In the genomic region with DNA sequence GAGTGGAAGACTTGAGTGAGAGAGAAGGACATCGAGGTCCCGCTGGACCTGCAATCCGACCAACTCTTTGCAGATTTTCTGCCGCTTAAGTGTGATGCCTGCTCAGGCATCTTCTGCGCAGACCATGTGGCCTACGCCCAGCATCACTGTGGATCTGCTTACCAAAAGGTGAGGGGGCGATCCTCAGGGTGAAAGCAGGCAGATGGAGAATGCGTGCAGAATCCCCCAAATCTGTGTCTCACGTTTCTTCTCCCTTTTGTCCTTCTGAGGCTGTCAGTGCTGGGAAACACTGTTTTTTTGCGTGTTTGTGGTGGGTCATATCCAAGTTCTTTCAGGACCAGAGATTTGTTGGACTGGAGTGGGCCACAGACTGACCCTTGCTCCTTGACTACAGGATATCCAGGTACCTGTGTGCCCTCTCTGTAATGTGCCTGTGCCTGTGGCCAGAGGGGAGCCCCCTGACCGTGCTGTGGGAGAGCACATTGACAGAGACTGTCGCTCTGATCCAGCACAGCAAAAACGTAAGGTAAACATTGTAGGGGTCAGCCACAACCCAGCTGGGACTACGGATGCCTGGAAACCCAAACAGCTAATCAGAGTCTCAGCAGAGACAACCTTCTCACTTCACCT, we compare ENCODE assay signal across 8 cellular contexts. TPM values are rescaled to one million over a fixed set of nuclear protein-coding genes. Genes with fewer than 3 reads are reported as not detected.
DNase-seq lines count a peak whose midpoint lies in the region; ATAC-seq and TF ChIP-seq lines count a peak whose summit lies in the region.

No MANE protein-coding gene starts in this region.

- peak overlapping the region; percentile 76 to 96 (median 92) for H3K4me3 Mint-ChIP-seq in naive B cell

- H3K4me1 ChIP-seq in MM.1S (ENCODE audit: low read length) (peaks cover 10% of the 10 kb centered on the region; the same call in 1 of the 2 replicates), duodenal mucosa (ENCODE audit: control insufficient read depth in 1 of 2, insufficient read depth in 2 of 2, low read length in 2 of 2) (peaks cover 19 to 26% of the 10 kb centered on the region in 2 donors)

- peak overlapping the region in 5 of 6 donors; percentile 26 to 97 (median 88) for H3K27ac Mint-ChIP-seq in naive B cell

- H3K36me3 ChIP-seq in MM.1S (replicated peaks; ENCODE audit: insufficient read depth, low read length) (no peaks in the 10 kb centered on the region), duodenal mucosa (ENCODE audit: control insufficient read depth in 1 of 2, insufficient read depth in 2 of 2, low read length in 2 of 2) (peaks cover 0 to 25% of the 10 kb centered on the region in 2 donors)

- H3K36me3 Mint-ChIP-seq in naive B cell: no peaks in the 10 kb centered on the region

- intact Hi-C loops in posterior vena cava (cut with DNase I): no loop called here

- H3K9me2 ChIP-seq in MM.1S (replicated peaks; ENCODE audit: insufficient read depth, low read length): no peaks in the 10 kb centered on the region

- H3K4me3 ChIP-seq in AG09309 (ENCODE audit: control insufficient read depth, low read depth, low read length): peak overlapping the region; percentile 82
- peak overlapping the region; percentile 84 for H3K4me3 ChIP-seq in MM.1S (ENCODE audit: low read length)
- H3K4me3 ChIP-seq in duodenal mucosa (ENCODE audit: low read depth in 1 of 2, low read length in 2 of 2): peak overlapping the region; percentile 75 to 79

- no peaks in the 10 kb centered on the region for H3K27me3 ChIP-seq in MM.1S (replicated peaks; ENCODE audit: insufficient read depth, low read length)
- no peaks in the 10 kb centered on the region for H3K27me3 ChIP-seq in duodenal mucosa (ENCODE audit: control insufficient read depth in 1 of 2, insufficient read depth in 2 of 2, low read length in 2 of 2)

- H3K27ac ChIP-seq in MM.1S (ENCODE audit: low read length): peak overlapping the region; percentile 7; the same call in 1 of the 2 replicates
- peak overlapping the region; percentile 46 for H3K27ac ChIP-seq in duodenal mucosa (ENCODE audit: low read depth, low read length)

- H3K4me1 Mint-ChIP-seq in naive B cell: peaks cover 12 to 43% (median 21%) of the 10 kb centered on the region in 3 donors

- no peak overlapping the region for H2AFZ ChIP-seq in MM.1S (ENCODE audit: low read length)

- H3K9me3 ChIP-seq in MM.1S (replicated peaks; ENCODE audit: insufficient read depth, low read length) (no peaks in the 10 kb centered on the region), duodenal mucosa (ENCODE audit: control insufficient read depth in 1 of 2, low read length in 2 of 2) (no peaks in the 10 kb centered on the region)

- H3K79me2 ChIP-seq in MM.1S (ENCODE audit: low read length): peaks cover 12% of the 10 kb centered on the region; the same call in 1 of the 2 replicates

- no peak for DNase-seq in AG09309 (ENCODE audit: low read depth)
- no peak for DNase-seq in MM.1S
- DNase-seq in naive B cell: no peak
- DNase-seq in posterior vena cava (ENCODE audit: low spot score): no peak
- no peak for DNase-seq in activated CD4-positive, CD25-positive, alpha-beta regulatory T cell (lab: John Stamatoyannopoulos, UW)

- ATAC-seq in naive B cell (ENCODE audit: low read depth in 2 of 2) (no peak), GM21717 (IDR thresholded peaks at IDR 0.05; ENCODE audit: unreplicated experiment) (no peak)
- ATAC-seq in activated CD4-positive, CD25-positive, alpha-beta regulatory T cell treated with anti-CD3 and anti-CD28 coated beads, Interleukin-2, amount 50 U/mL, for 24 hours: no peak

- no peaks in the 10 kb centered on the region for H4K20me1 ChIP-seq in MM.1S (ENCODE audit: insufficient read depth, low read length)

- peaks cover 13% of the 10 kb centered on the region for H3F3A ChIP-seq in MM.1S (ENCODE audit: insufficient read depth, low read length)

- H3K9ac ChIP-seq in MM.1S (ENCODE audit: low read length): peak overlapping the region; percentile 46; the same call in 1 of the 2 replicates
- H3K9ac ChIP-seq in duodenal mucosa (ENCODE audit: low read depth in 1 of 2, low read length in 2 of 2): peak overlapping the region; percentile 51 to 93

- no peaks in the 10 kb centered on the region for H3K9me3 Mint-ChIP-seq in naive B cell

- peak overlapping the region; percentile 88 for H3K4me2 ChIP-seq in MM.1S (ENCODE audit: low read depth, low read length)

- no peaks in the 10 kb centered on the region for H3K27me3 Mint-ChIP-seq in naive B cell

- TF ChIP-seq CTCF in AG09309 (IDR thresholded peaks at IDR 0.05; ENCODE audit: control insufficient read depth, insufficient read depth, low read depth, low read length, missing control alignments) (no peak), MM.1S (IDR thresholded peaks at IDR 0.05; ENCODE audit: low read length) (no peak)

RNA-seq across cellular contexts. Expression of gene ZFAND2B, which starts 0.8 kb away (rescaled TPM):
- 10 to 100 TPM; 50.7 to 77.7 (median 57.9) TPM for polyA plus RNA-seq in naive B cell (ENCODE audit: low read depth in 6 of 6)
- 10 to 100 TPM; 33.8 to 34.7 TPM for total RNA-seq in posterior vena cava

RNA-seq across cellular contexts. Expression of gene ABCB6, which starts 11.4 kb away (rescaled TPM):
- 1 to 10 TPM in 5 of 6 donors, not detected in 1; 2.1 to 6.4 (median 3.2) TPM for polyA plus RNA-seq in naive B cell (ENCODE audit: low read depth in 6 of 6)
- 10 to 100 TPM; 16.0 to 24.2 TPM for total RNA-seq in posterior vena cava

RNA-seq across cellular contexts. Expression of gene ATG9A, which starts 22.1 kb away (rescaled TPM):
- 10 to 100 TPM; 12.6 to 25.4 (median 18.1) TPM for polyA plus RNA-seq in naive B cell (ENCODE audit: low read depth in 6 of 6)
- total RNA-seq in posterior vena cava: 10 to 100 TPM; 28.5 to 38.5 TPM

RNA-seq across cellular contexts. Expression of gene ANKZF1, which starts 22.2 kb away (rescaled TPM):
- 10 to 100 TPM; 22.4 to 45.5 (median 25.4) TPM for polyA plus RNA-seq in naive B cell (ENCODE audit: low read depth in 6 of 6)
- 10 to 100 TPM; 11.5 to 24.2 TPM for total RNA-seq in posterior vena cava

RNA-seq across cellular contexts. Expression of gene RETREG2, which starts 29.3 kb away (rescaled TPM):
- polyA plus RNA-seq in naive B cell (ENCODE audit: low read depth in 6 of 6): 100 to 1,000 TPM in 1 of 6 donors, 10 to 100 TPM in 5; 54.7 to 113 (median 62.7) TPM
- total RNA-seq in posterior vena cava: 10 to 100 TPM; 54.4 to 56.8 TPM
